21 cellular contexts compared by ENCODE assay signal in the genomic region with DNA sequence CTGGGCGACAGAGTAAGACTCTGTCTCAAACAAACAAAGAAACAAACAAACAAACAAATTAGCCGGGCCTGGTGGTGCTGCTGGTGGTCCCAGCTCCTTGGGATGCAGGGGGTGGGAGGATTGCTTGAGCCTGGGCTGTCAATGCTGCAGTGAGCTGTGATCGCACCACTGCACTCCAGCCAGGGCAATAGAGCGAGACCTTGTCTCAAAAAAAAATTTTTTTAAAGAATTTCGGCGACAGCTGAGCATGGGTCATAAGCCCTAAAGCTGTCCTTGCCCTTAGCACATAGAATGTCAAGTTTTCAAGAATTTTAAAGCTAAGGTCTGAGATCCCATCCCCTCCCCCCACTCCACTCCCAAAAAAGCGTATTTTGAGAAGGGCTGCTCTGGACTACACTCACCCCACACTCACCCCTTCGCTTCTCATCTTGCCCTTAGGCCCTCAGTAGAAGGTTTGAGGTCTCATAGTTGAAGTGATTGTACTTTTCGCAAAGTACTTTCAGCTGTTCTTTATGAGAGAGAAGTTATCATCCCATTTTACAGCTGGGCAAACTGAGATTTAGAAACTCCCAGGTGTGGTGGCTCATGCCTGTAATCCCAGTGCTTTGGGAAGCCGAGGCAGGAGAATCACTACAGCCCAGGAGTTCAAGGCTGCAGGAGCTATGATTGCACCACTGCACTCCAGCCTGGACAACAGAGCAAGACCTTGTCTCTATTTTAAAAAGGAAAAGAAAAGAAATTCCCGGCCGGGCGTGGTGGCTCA. TPM values are rescaled to one million over a fixed set of nuclear protein-coding genes. Genes with fewer than 3 reads are reported as not detected.
DNase-seq lines count a peak whose midpoint lies in the region; ATAC-seq, FAIRE-seq and TF ChIP-seq lines count a peak whose summit lies in the region.
"Had no signal": no experiment of that assay in that cellular context is flagged by ENCODE, and none has a peak within 500 bp of the region (broad histone marks: within the 10 kb centered on the region; RNA-seq: fewer than 3 reads in every experiment).

No MANE protein-coding gene starts in this region.

- H3K36me3 Mint-ChIP-seq in MCF 10A (ENCODE audit: insufficient read depth, unreplicated experiment) (peaks cover 6% of the 10 kb centered on the region), mesothelial cell of epicardium (no peaks in the 10 kb centered on the region)
- no peaks in the 10 kb centered on the region for H3K36me3 Mint-ChIP-seq in activated T-cell treated with anti-CD3 and anti-CD28 coated beads, Interleukin-2, amount 50 U/mL, for 24 hours (ENCODE audit: low read depth)
- H3K36me3 Mint-ChIP-seq: activated CD4-positive, alpha-beta memory T cell treated with anti-CD3 and anti-CD28 coated beads for 36 hours; memory B cell; natural killer cell treated with Interleukin-12 subunit alpha and Interleukin-12 subunit beta and Interleukin-15 and Interleukin-18, amount 100 ng/mL, for 72 hours; type B pancreatic cell had no signal

- H3K27ac ChIP-seq in breast epithelium, result no peak overlapping the region
- H3K27ac ChIP-seq in K562 (ENCODE audit: extremely low read depth, low read depth, low read length), result no peak overlapping the region

- no peak overlapping the region for H3K9ac ChIP-seq in K562 (ENCODE audit: insufficient read depth in 1 of 2, low read depth in 2 of 2, low read length in 2 of 2)

- no peaks in the 10 kb centered on the region for H3K79me2 ChIP-seq in K562 (ENCODE audit: control insufficient read depth, insufficient read depth, low read length)

- H4K20me1 ChIP-seq in K562 (replicated peaks; ENCODE audit: control insufficient read depth, insufficient read depth, low read length), result no peaks in the 10 kb centered on the region

- no peak for TF ChIP-seq EP300 in K562 (IDR thresholded peaks at IDR 0.05; ENCODE audit: low read length)

- in situ Hi-C loops in K562 (cut with MboI), result no loop called here

- H3K9me3 Mint-ChIP-seq in MCF 10A (ENCODE audit: unreplicated experiment), result no peaks in the 10 kb centered on the region
- H3K9me3 Mint-ChIP-seq in mesothelial cell of epicardium, result no peaks in the 10 kb centered on the region
- H3K9me3 Mint-ChIP-seq in activated T-cell treated with anti-CD3 and anti-CD28 coated beads, Interleukin-2, amount 50 U/mL, for 24 hours, result no peaks in the 10 kb centered on the region
- H3K9me3 Mint-ChIP-seq: activated B cell treated with CpG ODN at 0.5 μM for 24 hours; activated CD4-positive, alpha-beta memory T cell treated with anti-CD3 and anti-CD28 coated beads for 36 hours; memory B cell; natural killer cell treated with Interleukin-12 subunit alpha and Interleukin-12 subunit beta and Interleukin-15 and Interleukin-18, amount 100 ng/mL, for 72 hours; stimulated activated naive CD8-positive, alpha-beta T cell treated with anti-CD3 and anti-CD28 coated beads, Interleukin-15, Interleukin-2, amounts not matched to agents 100 ng/mL and 50 ng/mL, for 24 hours; type B pancreatic cell had no signal

- intact Hi-C loops in MCF 10A (cut with micrococcal nuclease), result no loop called here
- intact Hi-C loops in breast epithelium (cut with DNase I; ENCODE audit: low total_unique reads), result no loop called here
- intact Hi-C loops in K562 (cut with micrococcal nuclease), result no loop called here

- CTCF ChIA-PET in MCF 10A (lab: Yijun Ruan, JAX), result interaction anchor here (0.5 to 1.6 kb wide), 8 partner anchors 17 to 1025 kb away, joined by 3 to 6 read pairs (median 4); a partner anchor contains a TSS
- CTCF ChIA-PET in K562 (lab: Yijun Ruan, JAX; ENCODE audit: low intra/inter-chr PET ratio), result no interaction called here

- H3K27me3 Mint-ChIP-seq in MCF 10A (ENCODE audit: insufficient read depth, unreplicated experiment) (no peaks in the 10 kb centered on the region), mesothelial cell of epicardium (ENCODE audit: low read depth) (no peaks in the 10 kb centered on the region)
- H3K27me3 Mint-ChIP-seq in activated T-cell treated with anti-CD3 and anti-CD28 coated beads, Interleukin-2, amount 50 U/mL, for 24 hours, result no peaks in the 10 kb centered on the region
- H3K27me3 Mint-ChIP-seq: activated B cell treated with CpG ODN at 0.5 μM for 24 hours; activated CD4-positive, alpha-beta memory T cell treated with anti-CD3 and anti-CD28 coated beads for 36 hours; memory B cell; type B pancreatic cell had no signal

- no peaks in the 10 kb centered on the region for H3K9me1 ChIP-seq in K562 (ENCODE audit: control insufficient read depth, insufficient read depth, low read length)

- H3K4me1 ChIP-seq in breast epithelium (no peaks in the 10 kb centered on the region), K562 (replicated peaks in 1 of 2; ENCODE audit: control insufficient read depth in 2 of 2, insufficient read depth in 2 of 2, low read length in 2 of 2) (peaks cover 0 to 7% of the 10 kb centered on the region in 2 experiments; a peak in 3 of 5 replicates)
- H3K4me1 ChIP-seq: BE2C had no signal

- H3K9me3 ChIP-seq in breast epithelium (no peaks in the 10 kb centered on the region), K562 (replicated peaks; ENCODE audit: control insufficient read depth, insufficient read depth, low read depth, low read length) (no peaks in the 10 kb centered on the region)
- H3K9me3 ChIP-seq: BE2C had no signal

- TF ChIP-seq POLR2A in breast epithelium (IDR thresholded peaks at IDR 0.05), result no peak
- no peak for TF ChIP-seq POLR2A in K562 (conservative IDR thresholded peaks at IDR 0.05)

- H3K27ac Mint-ChIP-seq in MCF 10A (ENCODE audit: low read depth, unreplicated experiment) (peak overlapping the region; percentile 95), mesothelial cell of epicardium (peak overlapping the region; percentile 74)
- no peak overlapping the region for H3K27ac Mint-ChIP-seq in activated T-cell treated with anti-CD3 and anti-CD28 coated beads, Interleukin-2, amount 50 U/mL, for 24 hours
- H3K27ac Mint-ChIP-seq: activated B cell treated with CpG ODN at 0.5 μM for 24 hours; activated CD4-positive, alpha-beta memory T cell treated with anti-CD3 and anti-CD28 coated beads for 36 hours; memory B cell; natural killer cell treated with Interleukin-12 subunit alpha and Interleukin-12 subunit beta and Interleukin-15 and Interleukin-18, amount 100 ng/mL, for 72 hours; stimulated activated naive CD8-positive, alpha-beta T cell treated with anti-CD3 and anti-CD28 coated beads, Interleukin-15, Interleukin-2, amounts not matched to agents 100 ng/mL and 50 ng/mL, for 24 hours had no signal

- H3K4me3 Mint-ChIP-seq in MCF 10A (ENCODE audit: unreplicated experiment), result no peak overlapping the region
- H3K4me3 Mint-ChIP-seq in mesothelial cell of epicardium, result no peak overlapping the region
- no peak overlapping the region for H3K4me3 Mint-ChIP-seq in activated T-cell treated with anti-CD3 and anti-CD28 coated beads, Interleukin-2, amount 50 U/mL, for 24 hours
- H3K4me3 Mint-ChIP-seq: activated B cell treated with CpG ODN at 0.5 μM for 24 hours; activated CD4-positive, alpha-beta memory T cell treated with anti-CD3 and anti-CD28 coated beads for 36 hours; memory B cell; natural killer cell treated with Interleukin-12 subunit alpha and Interleukin-12 subunit beta and Interleukin-15 and Interleukin-18, amount 100 ng/mL, for 72 hours; stimulated activated naive CD8-positive, alpha-beta T cell treated with anti-CD3 and anti-CD28 coated beads, Interleukin-15, Interleukin-2, amounts not matched to agents 100 ng/mL and 50 ng/mL, for 24 hours; type B pancreatic cell had no signal

- no peak for FAIRE-seq in K562 (lab: Jason Lieb, UNC)

- TF ChIP-seq CTCF in MCF 10A (IDR thresholded peaks at IDR 0.05; ENCODE audit: unreplicated experiment) (no peak), breast epithelium (IDR thresholded peaks at IDR 0.05) (no peak), K562 (IDR thresholded peaks at IDR 0.05 in 2 of 3, conservative IDR thresholded peaks at IDR 0.05 in 1 of 3; ENCODE audit: insufficient read depth in 2 of 3, low read depth in 1 of 3, low read length in 3 of 3) (no peak), mesothelial cell of epicardium (IDR thresholded peaks at IDR 0.05; ENCODE audit: unreplicated experiment) (no peak)

- H3K27me3 ChIP-seq in breast epithelium (no peaks in the 10 kb centered on the region), K562 (ENCODE audit: control insufficient read depth in 2 of 2, insufficient read depth in 2 of 2, low read length in 2 of 2) (peaks cover 0 to 5% of the 10 kb centered on the region in 2 experiments; a peak in 1 of 5 replicates)
- H3K27me3 ChIP-seq: BE2C had no signal

- no peaks in the 10 kb centered on the region for H3K36me3 ChIP-seq in breast epithelium
- no peaks in the 10 kb centered on the region for H3K36me3 ChIP-seq in K562 (ENCODE audit: control insufficient read depth, insufficient read depth, low read length)
- H3K36me3 ChIP-seq: BE2C had no signal

- TF ChIP-seq RAD21 in K562 (CRISPR knock-in tag; conservative IDR thresholded peaks at IDR 0.05 in 1 of 2, IDR thresholded peaks at IDR 0.05 in 1 of 2), result no peak

- 62% methylated on average over 9 of the region's 13 CpGs for WGBS in K562 (ENCODE audit: insufficient coverage, low coverage, missing lambda C conversion rate)

- ATAC-seq in K562, result no peak
- ATAC-seq: natural killer cell treated with Interleukin-12 subunit alpha and Interleukin-12 subunit beta and Interleukin-15 and Interleukin-18, amount 100 ng/mL, for 72 hours had no signal

- no TSS peak for BruUV-seq in MCF 10A (replicated peaks; lab: Mats Ljungman, UMichigan)
- BruUV-seq in K562 (replicated peaks; lab: Mats Ljungman, UMichigan), result no TSS peak

- H3K4me1 Mint-ChIP-seq in MCF 10A (ENCODE audit: insufficient read depth, unreplicated experiment) (peaks cover 50% of the 10 kb centered on the region), mesothelial cell of epicardium (peaks cover 42% of the 10 kb centered on the region)
- no peaks in the 10 kb centered on the region for H3K4me1 Mint-ChIP-seq in activated T-cell treated with anti-CD3 and anti-CD28 coated beads, Interleukin-2, amount 50 U/mL, for 24 hours (ENCODE audit: low read depth)
- H3K4me1 Mint-ChIP-seq: activated B cell treated with CpG ODN at 0.5 μM for 24 hours had no signal

- H2AFZ ChIP-seq in K562 (ENCODE audit: low read depth, low read length), result no peak overlapping the region

- POLR2A ChIA-PET in MCF 10A (lab: Yijun Ruan, JAX), result interaction anchor here (0.6 to 3.9 kb wide), 13 partner anchors 9 to 76 kb away, joined by 3 to 38 read pairs (median 5); a partner anchor contains a TSS
- POLR2A ChIA-PET in K562 (lab: Yijun Ruan, JAX), result interaction anchor here (0.8 to 1.4 kb wide), 2 partner anchors 10 to 22 kb away, joined by 3 to 5 read pairs; no protein-coding TSS in a partner anchor

- no peak for DNase-seq in MCF 10A (ENCODE audit: unreplicated experiment)
- DNase-seq in breast epithelium (ENCODE audit: low spot score in 2 of 2), result no peak
- DNase-seq in K562 (ENCODE audit: extremely low read depth in 1 of 4, low spot score in 3 of 4), result no peak
- no peak for DNase-seq in mesothelial cell of epicardium (ENCODE audit: low spot score in 2 of 2, unreplicated experiment in 2 of 2)
- no peak for DNase-seq in activated T-cell treated with anti-CD3 and anti-CD28 coated beads, Interleukin-2, amount 50 U/mL, for 24 hours
- no peak for DNase-seq in NCI-H226
- DNase-seq in stimulated activated CD4-positive, alpha-beta T cell treated with anti-CD3 and anti-CD28 coated beads, Interleukin-4, amount 100 ng/mL, for 4 hours, result no peak
- DNase-seq in medulla oblongata (ENCODE audit: extremely low spot score), result no peak
- DNase-seq: activated B cell treated with CpG ODN at 0.5 μM for 24 hours; activated CD4-positive, alpha-beta memory T cell treated with anti-CD3 and anti-CD28 coated beads for 36 hours; activated naive CD4-positive, alpha-beta T cell treated with Interleukin-2 at 50 U/mL for 16 hours; activated T-cell treated with anti-CD3 and anti-CD28 coated beads for 4 hours; Karpas-422; NCI-H187 treated with DMSO at 0.1 percent for 48 hours; NCI-H345; NCI-H82 had no signal

- H3K4me2 ChIP-seq in K562 (ENCODE audit: insufficient read depth, low read length), result no peak overlapping the region

- no peak overlapping the region for H3K4me3 ChIP-seq in breast epithelium
- H3K4me3 ChIP-seq in K562, result no peak overlapping the region

RNA-seq across cellular contexts. Expression of a gene that starts 34.3 kb away (rescaled TPM):
- total RNA-seq in MCF 10A (2022) (580 and 593 TPM in 2 replicates), breast epithelium (100 to 1,000 TPM in 2 of 3 donors, 10 to 100 TPM in 1; 40.3 to 242 (median 164) TPM), K562 (2014; rRNA removed) (27.6 and 37.5 TPM in 2 replicates), K562 (2014; rRNA removed; fragmentation: Illumina TruSeq; extraction: Trizol) (22.5 and 25.6 TPM in 2 replicates), K562 (2015; rRNA removed; fragmentation: Illumina TruSeq; extraction: Trizol) (27.4 and 27.9 TPM in 2 replicates), K562 (2021) (43.3 and 48.1 TPM in 2 replicates), mesothelial cell of epicardium (173 to 190 TPM (median 177 TPM) in 3 replicates)
- 104 and 176 TPM in 2 replicates for total RNA-seq in K562 (2011; cell fraction: chromatin; rRNA removed; ENCODE audit: low replicate concordance)
- total RNA-seq in K562 (2011; cell fraction: nucleolus; rRNA removed), result 86.7 and 89.5 TPM in 2 replicates
- 74.4 and 75.0 TPM in 2 replicates for total RNA-seq in K562 (2011; cell fraction: nucleoplasm; rRNA removed)
- polyA plus RNA-seq in K562 (2011; rRNA removed) (20.3 and 27.7 TPM in 2 replicates), K562 (2014; fragmentation: Illumina TruSeq; extraction: Trizol) (32.2 and 33.4 TPM in 2 replicates), K562 (2014; fragmentation: Nextera tagmentation; extraction: Ambion mirVana) (10 to 100 TPM in 1 of 2 experiments, 1 to 10 TPM in 1; 9.4 to 13.0 TPM), K562 (2014; rRNA removed) (17.0 and 19.0 TPM in 2 replicates)
- 18.4 and 30.1 TPM in 2 replicates for polyA plus RNA-seq in K562 (2011; cell fraction: cytosol; rRNA removed)
- polyA plus RNA-seq in K562 (2011; cell fraction: nucleus; rRNA removed), result 111 and 183 TPM in 2 replicates
- polyA plus RNA-seq in K562 (2012), result 37.0 and 76.9 TPM in 2 replicates
- polyA minus RNA-seq in K562 (2011; rRNA and poly(A)+ RNA removed), result 75.9 and 104 TPM in 2 replicates
- 66.1 and 94.5 TPM in 2 replicates for polyA minus RNA-seq in K562 (2011; cell fraction: cytosol; rRNA and poly(A)+ RNA removed)
- 56.8 and 166 TPM in 2 replicates for polyA minus RNA-seq in K562 (2011; cell fraction: nucleus; rRNA and poly(A)+ RNA removed)
